25 cellular contexts compared by ENCODE assay signal in the genomic region with DNA sequence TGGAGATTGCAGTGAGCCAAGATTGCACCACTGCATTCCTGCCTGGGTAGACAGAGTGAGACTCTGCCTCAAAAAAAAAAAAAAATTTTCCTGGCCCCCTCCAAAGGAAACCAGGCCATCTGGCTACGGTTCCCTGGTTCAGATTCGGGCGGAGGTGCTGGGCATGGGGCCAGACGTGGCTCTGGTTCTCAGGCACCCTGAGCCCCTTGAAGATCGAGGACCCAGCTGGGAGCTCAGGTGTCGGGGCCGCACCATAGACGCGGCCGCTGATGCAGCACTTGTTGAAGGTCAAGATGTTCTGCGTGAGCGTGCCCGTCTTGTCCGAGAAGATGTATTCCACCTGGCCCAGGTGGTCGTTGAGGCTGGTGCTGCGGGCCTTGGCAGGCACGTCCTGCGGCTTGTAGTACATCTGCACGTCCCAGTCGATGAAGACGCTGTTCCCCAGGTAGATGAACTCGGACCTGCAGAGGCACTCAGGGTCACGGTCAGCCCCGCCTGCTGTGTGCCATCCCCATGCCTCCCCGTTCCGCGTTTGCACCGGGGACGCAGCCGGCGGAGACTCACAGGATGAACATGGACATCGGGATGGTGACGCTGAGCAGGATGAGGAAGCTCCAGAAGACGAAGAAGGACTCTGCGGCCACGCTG. TPM values are rescaled to one million over a fixed set of nuclear protein-coding genes. Genes with fewer than 3 reads are reported as not detected.
"Had no signal": no experiment of that assay in that cellular context is flagged by ENCODE, and none has a peak within 500 bp of the region (broad histone marks: within the 10 kb centered on the region; RNA-seq: fewer than 3 reads in every experiment).

No MANE protein-coding gene starts in this region.

- H3K9me3 ChIP-seq: prostate gland, suprapubic skin, vagina had no signal

- H3K27ac ChIP-seq: coronary artery, foreskin keratinocyte, prostate gland, suprapubic skin, vagina had no signal

- H3K27me3 ChIP-seq: vagina had no signal

- H3K4me1 ChIP-seq: foreskin keratinocyte, prostate gland had no signal

- H3K4me3 ChIP-seq: coronary artery, prostate gland, suprapubic skin, vagina had no signal

- H3K36me3 ChIP-seq: prostate gland, suprapubic skin, vagina had no signal

- ATAC-seq: activated CD4-positive, CD25-positive, alpha-beta regulatory T cell treated with anti-CD3 and anti-CD28 coated beads, Interleukin-2, amount 50 U/mL, for 24 hours; foreskin keratinocyte; right cardiac atrium; stimulated activated naive CD8-positive, alpha-beta T cell treated with anti-CD3 and anti-CD28 coated beads, Interleukin-15, amount 100 ng/mL, for 72 hours had no signal

- DNase-seq: activated CD4-positive, alpha-beta T cell treated with anti-CD3 and anti-CD28 coated beads, Interleukin-2, amount 10 ng/mL, durations not matched to agents 7 days and 5 days; activated CD8-positive, alpha-beta memory T cell treated with anti-CD3 and anti-CD28 coated beads, Interleukin-2, amount 50 U/mL, for 4 hours; activated effector memory CD4-positive, alpha-beta T cell treated with Interleukin-2 at 50 U/mL for 16 hours; activated naive CD4-positive, alpha-beta T cell treated with anti-CD3 and anti-CD28 coated beads, Interleukin-2, amount 50 U/mL, for 16 hours; activated T-cell treated with anti-CD3 and anti-CD28 coated beads, Interleukin-2, amount 50 U/mL, for 48 hours; aorta; foreskin keratinocyte; hippocampal formation; islet precursor cell; mammary epithelial cell; stimulated activated CD4-positive, alpha-beta T cell treated with anti-CD3 and anti-CD28 coated beads, Interleukin-15, amount 100 ng/mL, for 24 hours; stimulated activated CD4-positive, alpha-beta T cell treated with anti-CD3 and anti-CD28 coated beads, Interleukin-2, amount 100 ng/mL, for 48 hours; stimulated activated naive CD8-positive, alpha-beta T cell treated with anti-CD3 and anti-CD28 coated beads, Interleukin-15, amount 100 ng/mL, for 72 hours; trophoblast cell had no signal

RNA-seq across cellular contexts. Expression of a gene that starts 46.5 kb away (rescaled TPM):
- total RNA-seq: activated CD4-positive, alpha-beta T cell treated with anti-CD3 and anti-CD28 coated beads, Interleukin-2, amount 10 ng/mL, durations not matched to agents 7 days and 5 days; aorta; epithelial cell of proximal tubule; fibroblast of lung; foreskin keratinocyte; myocyte; osteoblast; prostate gland; right cardiac atrium; skeletal muscle tissue; suprapubic skin; vagina had no signal
- polyA plus RNA-seq: fibroblast of lung, foreskin keratinocyte, right cardiac atrium had no signal
